ENCODE assay signal across 8 cellular contexts in the genomic region with DNA sequence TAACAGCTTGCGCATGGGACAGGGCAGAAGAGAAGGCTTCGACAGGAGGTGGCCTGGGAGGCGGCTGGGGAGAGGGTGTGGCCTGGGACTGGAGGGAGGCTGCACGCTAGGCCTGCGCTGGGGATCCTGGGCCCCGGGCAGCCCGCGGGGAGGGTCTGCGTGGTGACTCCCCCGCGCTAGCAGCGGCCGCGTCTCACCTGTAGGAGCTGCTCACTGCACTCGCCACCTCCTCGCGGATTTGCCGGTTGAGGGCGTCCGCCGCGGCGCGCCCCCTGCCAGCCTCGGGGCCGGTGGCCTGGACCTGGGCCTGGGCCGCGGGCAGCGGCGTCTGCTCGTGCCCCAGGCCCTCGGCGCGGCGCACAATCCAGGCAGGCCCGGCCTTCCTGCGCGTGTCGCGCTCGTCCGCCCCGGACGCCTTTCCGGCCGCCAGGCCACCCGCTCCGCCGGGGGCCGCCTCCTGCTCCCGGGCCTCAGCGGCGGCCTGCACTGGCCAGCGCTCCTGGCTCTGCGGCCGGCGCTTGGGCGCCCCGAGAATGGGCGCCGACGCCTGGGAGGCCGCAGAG. TPM values are rescaled to one million over a fixed set of nuclear protein-coding genes. Genes with fewer than 3 reads are reported as not detected.
DNase-seq lines count a peak whose midpoint lies in the region; ATAC-seq, FAIRE-seq and TF ChIP-seq lines count a peak whose summit lies in the region.

No MANE protein-coding gene starts in this region.

- H3K4me3 Mint-ChIP-seq in mesothelial cell of epicardium, result peak overlapping the region; percentile 52

- no peaks in the 10 kb centered on the region for H3K9me3 Mint-ChIP-seq in mesothelial cell of epicardium

- H3K4me3 ChIP-seq in ACC112 (ENCODE audit: low read depth, low read length) (peak overlapping the region; percentile 74), SJCRH30 (peak overlapping the region; percentile 29), endocrine pancreas (ENCODE audit: control insufficient read depth, insufficient read depth, low read length) (peak overlapping the region; percentile 55), upper lobe of right lung (peak overlapping the region; percentile 52)

- peak overlapping the region; percentile 61 for H3K9ac ChIP-seq in endocrine pancreas (ENCODE audit: control insufficient read depth, insufficient read depth, low read length)

- no peak overlapping the region for H3K27ac ChIP-seq in ACC112 (ENCODE audit: low read depth, low read length)
- no peak overlapping the region for H3K27ac ChIP-seq in SJCRH30
- peak overlapping the region; percentile 17 for H3K27ac ChIP-seq in upper lobe of right lung

- TF ChIP-seq POLR2A in GM12891 (IDR thresholded peaks at IDR 0.05; ENCODE audit: low read depth, low read length), result no peak

- H3K27ac Mint-ChIP-seq in mesothelial cell of epicardium, result no peak overlapping the region

- H3K27me3 ChIP-seq in ACC112 (ENCODE audit: insufficient read depth, low read length) (peaks cover 50% of the 10 kb centered on the region), SJCRH30 (no peaks in the 10 kb centered on the region), endocrine pancreas (ENCODE audit: control insufficient read depth, insufficient read depth, low read length) (no peaks in the 10 kb centered on the region), upper lobe of right lung (peaks cover 32% of the 10 kb centered on the region)

- DNase-seq in GM12891 (ENCODE audit: insufficient read length, low spot score), result peak; percentile 37
- no peak for DNase-seq in SJCRH30
- peak in 1 of 2 experiments; percentile 42 for DNase-seq in mesothelial cell of epicardium (ENCODE audit: low spot score in 2 of 2, unreplicated experiment in 2 of 2)
- DNase-seq in upper lobe of right lung, result peak; percentile 77
- DNase-seq in CD1c-positive myeloid dendritic cell (ENCODE audit: extremely low spot score), result no peak

- peak overlapping the region; percentile 57 for H2AFZ ChIP-seq in ACC112 (ENCODE audit: low read length, unreplicated experiment)

- intact Hi-C loops in upper lobe of right lung (cut with DNase I), result no loop called here

- H3K4me1 Mint-ChIP-seq in mesothelial cell of epicardium, result peaks cover 7% of the 10 kb centered on the region

- H3K4me1 ChIP-seq in ACC112 (ENCODE audit: control insufficient read depth, insufficient read depth, low read length, unreplicated experiment) (no peaks in the 10 kb centered on the region), SJCRH30 (peaks cover 18% of the 10 kb centered on the region), endocrine pancreas (ENCODE audit: control insufficient read depth, insufficient read depth, low read length) (no peaks in the 10 kb centered on the region), upper lobe of right lung (peaks cover 13% of the 10 kb centered on the region)

- H3K9me3 ChIP-seq in SJCRH30 (replicated peaks) (no peaks in the 10 kb centered on the region), endocrine pancreas (ENCODE audit: control insufficient read depth, low read length) (no peaks in the 10 kb centered on the region), upper lobe of right lung (no peaks in the 10 kb centered on the region)

- H3K79me2 ChIP-seq in ACC112 (ENCODE audit: control insufficient read depth, insufficient read depth, low read length, unreplicated experiment), result no peaks in the 10 kb centered on the region

- H3K36me3 ChIP-seq in ACC112 (ENCODE audit: insufficient read depth, low read length), result no peaks in the 10 kb centered on the region
- H3K36me3 ChIP-seq in SJCRH30, result no peaks in the 10 kb centered on the region
- H3K36me3 ChIP-seq in endocrine pancreas (ENCODE audit: control insufficient read depth, insufficient read depth, low read length), result no peaks in the 10 kb centered on the region
- no peaks in the 10 kb centered on the region for H3K36me3 ChIP-seq in upper lobe of right lung

- ATAC-seq in upper lobe of right lung (peak; percentile 81), HG03565 (IDR thresholded peaks at IDR 0.05; ENCODE audit: unreplicated experiment) (no peak)

- H3K27me3 Mint-ChIP-seq in mesothelial cell of epicardium (ENCODE audit: low read depth), result peaks cover 82% of the 10 kb centered on the region

- TF ChIP-seq CTCF in mesothelial cell of epicardium (IDR thresholded peaks at IDR 0.05; ENCODE audit: unreplicated experiment) (no peak), upper lobe of right lung (IDR thresholded peaks at IDR 0.05) (no peak)

- H3K36me3 Mint-ChIP-seq in mesothelial cell of epicardium, result no peaks in the 10 kb centered on the region

- peak; percentile 48 for FAIRE-seq in GM12891 (lab: Jason Lieb, UNC)

TF ChIP-seq in GM12891, 5 proteins besides CTCF, POLR2A, EP300 and RAD21:
- no peak for TF ChIP-seq TAF1 (IDR thresholded peaks at IDR 0.05; ENCODE audit: low read depth, low read length)
- TF ChIP-seq POU2F2 (IDR thresholded peaks at IDR 0.05; ENCODE audit: low read depth, low read length), result no peak
- no peak for TF ChIP-seq SPI1 (IDR thresholded peaks at IDR 0.05; ENCODE audit: low read depth, low read length)
- no peak for TF ChIP-seq POLR2AphosphoS5 (IDR thresholded peaks at IDR 0.05; ENCODE audit: low read depth, low read length)
- no peak for TF ChIP-seq PAX5 (IDR thresholded peaks at IDR 0.05; ENCODE audit: insufficient read depth, low read length, severe bottlenecking)
TF ChIP-seq in GM12891: peak in this region for 0.

RNA-seq across cellular contexts. Expression of gene MAP6, which starts 1.5 kb away (rescaled TPM):
- polyA plus RNA-seq in GM12891 (2012; ENCODE audit: low read depth, missing spikeins), result 0.01 TPM
- total RNA-seq in SJCRH30 (2014; rRNA removed; shearing (Covaris generic)), result 0.53 and 0.79 TPM in 2 replicates
- 0.92 to 1.2 TPM (median 1.2 TPM) in 3 replicates for total RNA-seq in mesothelial cell of epicardium
- total RNA-seq in upper lobe of right lung, result 5.8 TPM

RNA-seq across cellular contexts. Expression of gene MOGAT2, which starts 50.3 kb away (rescaled TPM):
- 0.31 TPM for polyA plus RNA-seq in GM12891 (2012; ENCODE audit: low read depth, missing spikeins)
- 0.18 TPM in 1 of 2 replicates, not detected in the other for total RNA-seq in SJCRH30 (2014; rRNA removed; shearing (Covaris generic))
- not detected in 3 replicates for total RNA-seq in mesothelial cell of epicardium
- not detected for total RNA-seq in upper lobe of right lung

Comparison
In these comparisons a context has a peak if more than half of its experiments do, and no peak if none do; other contexts are left out.
1. DNase-seq: peak in GM12891 (single experiment) and upper lobe of right lung (single experiment); none in SJCRH30 (0 of 2) and CD1c-positive myeloid dendritic cell (single experiment).
2. Peak in every context shown above with its lines, with median percentiles within 50 percentile points of each other: H3K4me3 ChIP-seq.